ENCODE assay signal across 20 cellular contexts in genomic region chr1:113592223-113592622, GRCh38.
DNase-seq lines count a peak whose midpoint lies in the region; ATAC-seq, FAIRE-seq and TF ChIP-seq lines count a peak whose summit lies in the region.
"Had no signal": no experiment of that assay in that cellular context is flagged by ENCODE, and none has a peak within 500 bp of the region (broad histone marks: within the 10 kb centered on the region; RNA-seq: fewer than 3 reads in every experiment).

No MANE protein-coding gene starts in this region.

- intact Hi-C loops in IMR-90 (cut with micrococcal nuclease), result no loop called here
- intact Hi-C loops in esophagus squamous epithelium (cut with DNase I), result no loop called here
- intact Hi-C loops in activated T-helper 2 cell treated with anti-CD3 and anti-CD28 coated beads, Interferon-gamma antibody, Interleukin-2, Interleukin-4, amounts not matched to agents 10 μg/mL and 5 μg/mL and 100 μg/mL, durations not matched to agents 14 hours and 24 hours and 36 hours (cut with micrococcal nuclease), result no loop called here

- H4K20me1 ChIP-seq in IMR-90 (ENCODE audit: insufficient read depth, low read length) (no peaks in the 10 kb centered on the region), H1 (replicated peaks in 1 of 2; ENCODE audit: control insufficient read depth in 1 of 2, insufficient read depth in 2 of 2, low read length in 2 of 2) (no peaks in the 10 kb centered on the region)
- H4K20me1 ChIP-seq: BLaER1 treated with 17β-estradiol and CSF1 and Interleukin-3, amounts not matched to agents 10 nM and 100 nM had no signal

- H3K9me3 ChIP-seq in A549 (no peaks in the 10 kb centered on the region), IMR-90 (ENCODE audit: control insufficient read depth, insufficient read depth, low read length) (no peaks in the 10 kb centered on the region), H1 (ENCODE audit: insufficient read depth in 2 of 2, low read depth in 1 of 2, low read length in 1 of 2) (no peaks in the 10 kb centered on the region), esophagus squamous epithelium (peaks cover 0 to 2% (median 0%) of the 10 kb centered on the region in 3 donors)
- H3K9me3 ChIP-seq: Caco-2 had no signal

- H3K4me1 ChIP-seq in A549 (no peaks in the 10 kb centered on the region), IMR-90 (ENCODE audit: control insufficient read depth, insufficient read depth, low read length) (no peaks in the 10 kb centered on the region), H1 (replicated peaks in 1 of 4; ENCODE audit: control insufficient read depth in 3 of 4, insufficient read depth in 4 of 4, low read length in 3 of 4) (no peaks in the 10 kb centered on the region), esophagus squamous epithelium (no peaks in the 10 kb centered on the region)
- H3K4me1 ChIP-seq: BLaER1 treated with 17β-estradiol and CSF1 and Interleukin-3, amounts not matched to agents 10 nM and 100 nM; Caco-2 had no signal

- TF ChIP-seq EP300 in A549 (IDR thresholded peaks at IDR 0.05), result no peak
- TF ChIP-seq EP300 in H1 (IDR thresholded peaks at IDR 0.05; ENCODE audit: borderline replicate concordance in 1 of 2, low read depth in 2 of 2, low read length in 2 of 2), result no peak

- H3K4me1 Mint-ChIP-seq in activated T-helper 2 cell treated with anti-CD3 and anti-CD28 coated beads, Interferon-gamma antibody, Interleukin-2, Interleukin-4, amounts not matched to agents 10 μg/mL and 5 μg/mL and 100 μg/mL, durations not matched to agents 14 hours and 24 hours and 36 hours (ENCODE audit: low read depth), result no peaks in the 10 kb centered on the region
- H3K4me1 Mint-ChIP-seq: B cell had no signal

- WGBS in A549 (ENCODE audit: missing lambda C conversion rate), result 79% methylated on average over 1 of the region's 1 CpG
- WGBS in IMR-90 (ENCODE audit: extremely low coverage in 2 of 2, insufficient read length in 1 of 2), 2 experiments, result no CpG with 5 or more reads among the region's 1 CpG
- whole genome bisulfite sequencing in H1 (ENCODE audit: extremely low coverage in 1 of 2, insufficient coverage in 1 of 2, insufficient read length in 1 of 2, insufficient replicate concordance in 2 of 2, low coverage in 1 of 2, low lambda C conversion rate in 2 of 2, missing lambda C conversion rate in 1 of 2), 2 experiments, result 77% methylated on average over 1 of the region's 1 CpG; no CpG with 5 or more reads in 1 of the 2 experiments
- 76 to 81% methylated on average over 1 of the region's 1 CpG for WGBS in esophagus squamous epithelium, 2 donors

- no peak overlapping the region for H3K14ac ChIP-seq in IMR-90 (replicated peaks; ENCODE audit: low read depth, low read length)
- no peak overlapping the region for H3K14ac ChIP-seq in H1 (ENCODE audit: insufficient read length)

- H3K9ac ChIP-seq in IMR-90 (ENCODE audit: low read depth, low read length) (no peak overlapping the region), H1 (replicated peaks in 1 of 4; ENCODE audit: extremely low read depth in 1 of 4, low read depth in 3 of 4, low read length in 3 of 4) (no peak overlapping the region)
- H3K9ac ChIP-seq: BLaER1 treated with 17β-estradiol and CSF1 and Interleukin-3, amounts not matched to agents 10 nM and 100 nM had no signal

- H3K36me3 ChIP-seq in IMR-90 (ENCODE audit: control insufficient read depth, insufficient read depth, low read length), result peaks cover 2% of the 10 kb centered on the region; the same call in 1 of the 2 replicates
- no peaks in the 10 kb centered on the region; a peak in 1 of 8 replicates for H3K36me3 ChIP-seq in H1 (ENCODE audit: control insufficient read depth in 2 of 4, insufficient read depth in 4 of 4, low read length in 3 of 4)
- peaks cover 0 to 63% (median 0%) of the 10 kb centered on the region in 3 donors for H3K36me3 ChIP-seq in esophagus squamous epithelium

- no peaks in the 10 kb centered on the region for H3K36me3 Mint-ChIP-seq in activated T-helper 2 cell treated with anti-CD3 and anti-CD28 coated beads, Interferon-gamma antibody, Interleukin-2, Interleukin-4, amounts not matched to agents 10 μg/mL and 5 μg/mL and 100 μg/mL, durations not matched to agents 14 hours and 24 hours and 36 hours (ENCODE audit: low read depth)

- H3K4me3 ChIP-seq in A549 (no peak overlapping the region), IMR-90 (ENCODE audit: insufficient read depth, low read depth, low read length) (no peak overlapping the region), H1 (ENCODE audit: extremely low read depth in 1 of 4, insufficient read depth in 2 of 4, low read depth in 3 of 4, low read length in 4 of 4) (no peak overlapping the region), esophagus squamous epithelium (no peak overlapping the region)
- H3K4me3 ChIP-seq: BLaER1 treated with 17β-estradiol and CSF1 and Interleukin-3, amounts not matched to agents 10 nM and 100 nM had no signal

- no peak overlapping the region for H3K4me3 Mint-ChIP-seq in activated T-helper 2 cell treated with anti-CD3 and anti-CD28 coated beads, Interferon-gamma antibody, Interleukin-2, Interleukin-4, amounts not matched to agents 10 μg/mL and 5 μg/mL and 100 μg/mL, durations not matched to agents 14 hours and 24 hours and 36 hours (ENCODE audit: low read depth)
- H3K4me3 Mint-ChIP-seq: B cell; CD4-positive, alpha-beta T cell; CD8-positive, alpha-beta T cell had no signal

- H2BK12ac ChIP-seq in H1 (ENCODE audit: low read depth, low read length), result no peak overlapping the region

- POLR2A ChIA-PET in A549 (lab: Yijun Ruan, JAX) (no interaction called here), IMR-90 (lab: Charles Lee; ENCODE audit: unreplicated experiment) (interaction anchor here (0.5 kb wide), 1 partner anchor 976 kb away, joined by 3 read pairs; no protein-coding TSS in a partner anchor), H1 (lab: Charles Lee; ENCODE audit: partially characterized antibody) (no interaction called here)

- no peak overlapping the region for H3K27ac Mint-ChIP-seq in activated T-helper 2 cell treated with anti-CD3 and anti-CD28 coated beads, Interferon-gamma antibody, Interleukin-2, Interleukin-4, amounts not matched to agents 10 μg/mL and 5 μg/mL and 100 μg/mL, durations not matched to agents 14 hours and 24 hours and 36 hours
- H3K27ac Mint-ChIP-seq: B cell; CD4-positive, alpha-beta T cell; CD8-positive, alpha-beta T cell had no signal

- no peaks in the 10 kb centered on the region for H3K79me2 ChIP-seq in H1 (ENCODE audit: control insufficient read depth in 1 of 2, insufficient read depth in 2 of 2, low read length in 2 of 2)

- no peak for TF ChIP-seq POLR2A in A549 (IDR thresholded peaks at IDR 0.05; ENCODE audit: low read length)
- TF ChIP-seq POLR2A in IMR-90 (IDR thresholded peaks at IDR 0.05; ENCODE audit: low read depth, low read length), result no peak
- no peak for TF ChIP-seq POLR2A in H1 (IDR thresholded peaks at IDR 0.05; ENCODE audit: control extremely low read depth in 1 of 2, low read depth in 2 of 2, low read length in 2 of 2)
- TF ChIP-seq POLR2A in esophagus squamous epithelium (IDR thresholded peaks at IDR 0.05), result no peak

- H3K79me1 ChIP-seq in IMR-90 (ENCODE audit: low read depth in 1 of 2, low read length in 2 of 2), result no peaks in the 10 kb centered on the region
- H3K79me1 ChIP-seq in H1 (ENCODE audit: low read depth, low read length), result no peaks in the 10 kb centered on the region

- H2BK120ac ChIP-seq in IMR-90 (ENCODE audit: low read depth, low read length) (no peak overlapping the region), H1 (replicated peaks; ENCODE audit: low read depth, low read length) (no peak overlapping the region)

- no peak overlapping the region for H3K18ac ChIP-seq in IMR-90 (ENCODE audit: low read depth, low read length)
- no peak overlapping the region for H3K18ac ChIP-seq in H1 (ENCODE audit: extremely low read depth, low read length)

- no peak overlapping the region for H2AK5ac ChIP-seq in IMR-90 (ENCODE audit: low read depth, low read length)
- H2AK5ac ChIP-seq in H1 (ENCODE audit: low read depth, low read length), result no peak overlapping the region

- FAIRE-seq in A549 (lab: Jason Lieb, UNC), result no peak
- no peak for FAIRE-seq in H1 (lab: Jason Lieb, UNC)
- FAIRE-seq: A204.1, D721Med, G401.6, GM12891 had no signal

- H3K27ac ChIP-seq in A549 (no peak overlapping the region), IMR-90 (ENCODE audit: insufficient read depth, low read length) (no peak overlapping the region), H1 (ENCODE audit: low read depth, low read length) (no peak overlapping the region), esophagus squamous epithelium (no peak overlapping the region)
- H3K27ac ChIP-seq: BLaER1 treated with 17β-estradiol and CSF1 and Interleukin-3, amounts not matched to agents 10 nM and 100 nM; C4-2B had no signal

- CTCF ChIA-PET in A549 (lab: Yijun Ruan, JAX) (no interaction called here), IMR-90 (lab: Yijun Ruan, JAX) (interaction anchor here (0.7 kb wide), 1 partner anchor 71 kb away, joined by 3 read pairs; no protein-coding TSS in a partner anchor), H1 (lab: Charles Lee; ENCODE audit: partially characterized antibody) (no interaction called here)

- H4K5ac ChIP-seq in IMR-90 (ENCODE audit: low read depth, low read length), result no peak overlapping the region
- no peak overlapping the region for H4K5ac ChIP-seq in H1 (ENCODE audit: insufficient read length, low read depth, low read length)

- H3K23ac ChIP-seq in IMR-90 (ENCODE audit: low read depth, low read length) (no peak overlapping the region), H1 (ENCODE audit: insufficient read length) (no peak overlapping the region)

- H3K27me3 ChIP-seq in IMR-90 (ENCODE audit: control insufficient read depth, insufficient read depth, low read length), result no peaks in the 10 kb centered on the region
- H3K27me3 ChIP-seq in H1 (replicated peaks in 1 of 4; ENCODE audit: control insufficient read depth in 3 of 4, extremely low read depth in 1 of 4, insufficient read depth in 3 of 4, low read length in 3 of 4), result no peaks in the 10 kb centered on the region
- H3K27me3 ChIP-seq in esophagus squamous epithelium, result no peaks in the 10 kb centered on the region
- H3K27me3 ChIP-seq: BLaER1 treated with 17β-estradiol and CSF1 and Interleukin-3, amounts not matched to agents 10 nM and 100 nM had no signal

- H2BK5ac ChIP-seq in IMR-90 (ENCODE audit: low read depth, low read length, poor library complexity, severe bottlenecking), result no peak overlapping the region
- H2BK5ac ChIP-seq in H1 (ENCODE audit: low read depth, low read length), result no peak overlapping the region

- no TSS peak for BruUV-seq in IMR-90 (replicated peaks; lab: Mats Ljungman, UMichigan)

- no peaks in the 10 kb centered on the region for H3K9me1 ChIP-seq in IMR-90 (ENCODE audit: insufficient read depth, low read length)

- DNase-seq in A549 (ENCODE audit: low read depth in 1 of 2, low spot score in 1 of 2), result no peak
- no peak for DNase-seq in IMR-90
- DNase-seq in H1 (ENCODE audit: low read depth in 1 of 2, low spot score in 2 of 2), result no peak
- no peak for DNase-seq in esophagus squamous epithelium (lab: John Stamatoyannopoulos, UW)
- DNase-seq in activated T-helper 2 cell treated with anti-CD3 and anti-CD28 coated beads, Interferon-gamma antibody, Interleukin-2, Interleukin-4, amounts not matched to agents 10 μg/mL and 5 μg/mL and 100 μg/mL, durations not matched to agents 14 hours and 24 hours and 36 hours (ENCODE audit: low spot score), result no peak
- DNase-seq: 8988T; AML-193; Caco-2; Calu3; CD4-positive, alpha-beta T cell; CD8-positive, alpha-beta T cell; DMS79 treated with DMSO at 0.1 percent for 48 hours; GF-D8 had no signal

- TF ChIP-seq CTCF in A549 (IDR thresholded peaks at IDR 0.05) (no peak), IMR-90 (conservative IDR thresholded peaks at IDR 0.05; ENCODE audit: low read depth, low read length) (no peak), H1 (IDR thresholded peaks at IDR 0.05; ENCODE audit: control extremely low read depth in 1 of 3, insufficient read depth in 1 of 3, low read depth in 1 of 3, low read length in 3 of 3) (no peak), esophagus squamous epithelium (IDR thresholded peaks at IDR 0.05) (no peak)

- H3K56ac ChIP-seq in IMR-90 (ENCODE audit: extremely low read depth, insufficient read depth, low read length), result no peak overlapping the region
- H3K56ac ChIP-seq in H1 (replicated peaks; ENCODE audit: insufficient read length, low read depth, low read length), result no peak overlapping the region

- TF ChIP-seq RAD21 in A549 (conservative IDR thresholded peaks at IDR 0.05 in 1 of 2, IDR thresholded peaks at IDR 0.05 in 1 of 2), result no peak
- TF ChIP-seq RAD21 in IMR-90 (IDR thresholded peaks at IDR 0.05; ENCODE audit: low read length), result no peak
- TF ChIP-seq RAD21 in H1 (IDR thresholded peaks at IDR 0.05 in 1 of 2, conservative IDR thresholded peaks at IDR 0.05 in 1 of 2; ENCODE audit: low read depth in 2 of 2, low read length in 2 of 2), result no peak

- H3K4ac ChIP-seq in IMR-90 (ENCODE audit: low read depth, low read length) (no peak overlapping the region), H1 (replicated peaks; ENCODE audit: insufficient read length, low read depth, low read length) (no peak overlapping the region)

- no peak overlapping the region for H2BK15ac ChIP-seq in IMR-90 (ENCODE audit: low read depth, low read length)
- no peak overlapping the region for H2BK15ac ChIP-seq in H1 (ENCODE audit: low read length)

- H4K8ac ChIP-seq in IMR-90 (ENCODE audit: low read depth in 2 of 2, low read length in 2 of 2), result no peak overlapping the region
- H4K8ac ChIP-seq in H1 (ENCODE audit: extremely low read depth, insufficient read depth, low read length), result no peak overlapping the region

- H2AFZ ChIP-seq in IMR-90 (replicated peaks; ENCODE audit: low read length, poor library complexity) (no peak overlapping the region), H1 (ENCODE audit: low read length) (no peak overlapping the region)

- H3K9me3 Mint-ChIP-seq in activated T-helper 2 cell treated with anti-CD3 and anti-CD28 coated beads, Interferon-gamma antibody, Interleukin-2, Interleukin-4, amounts not matched to agents 10 μg/mL and 5 μg/mL and 100 μg/mL, durations not matched to agents 14 hours and 24 hours and 36 hours, result peaks cover 12% of the 10 kb centered on the region

- dilution Hi-C loops in IMR-90 (cut with HindIII; ENCODE audit: low sequenced_read_pairs, unreplicated experiment), result no loop called here

- ATAC-seq in A549 (no peak), IMR-90 (ENCODE audit: low read depth) (no peak)
- ATAC-seq: CD8-positive, alpha-beta T cell had no signal

- H2BK20ac ChIP-seq in IMR-90 (ENCODE audit: low read depth, low read length) (no peak overlapping the region), H1 (ENCODE audit: low read length) (no peak overlapping the region)

- H3K27me3 Mint-ChIP-seq in activated T-helper 2 cell treated with anti-CD3 and anti-CD28 coated beads, Interferon-gamma antibody, Interleukin-2, Interleukin-4, amounts not matched to agents 10 μg/mL and 5 μg/mL and 100 μg/mL, durations not matched to agents 14 hours and 24 hours and 36 hours (ENCODE audit: low read depth), result no peaks in the 10 kb centered on the region
- H3K27me3 Mint-ChIP-seq: B cell; CD4-positive, alpha-beta T cell had no signal

- no peak overlapping the region for H2AK9ac ChIP-seq in IMR-90 (replicated peaks; ENCODE audit: low read depth, low read length, poor library complexity)

- in situ Hi-C loops in IMR-90 (cut with MboI; ENCODE audit: low sequenced_read_pairs), result no loop called here

- H3K23me2 ChIP-seq in H1 (ENCODE audit: low read depth, low read length), result no peaks in the 10 kb centered on the region

- H4K91ac ChIP-seq in IMR-90 (ENCODE audit: insufficient read depth, low read depth, low read length), result no peak overlapping the region
- no peak overlapping the region for H4K91ac ChIP-seq in H1 (replicated peaks; ENCODE audit: insufficient read length, low read length)

- no peak overlapping the region for H3K4me2 ChIP-seq in A549
- no peak overlapping the region for H3K4me2 ChIP-seq in IMR-90 (ENCODE audit: low read depth, low read length)
- no peak overlapping the region for H3K4me2 ChIP-seq in H1 (ENCODE audit: insufficient read depth in 1 of 2, low read depth in 2 of 2, low read length in 2 of 2)
- H3K4me2 ChIP-seq: BLaER1 treated with 17β-estradiol and CSF1 and Interleukin-3, amounts not matched to agents 10 nM and 100 nM had no signal

Comparison
In these comparisons a context has a peak if more than half of its experiments do, and no peak if none do; other contexts are left out.
1. Of the 18 proteins assayed by ChIP-seq in both H1 and A549: peak only in H1: none; only in A549: none; in both: MAFK; in neither: 17.